1 cellular context compared by ENCODE assay signal in genomic region chr11:124643605-124644425, GRCh38.
TF ChIP-seq lines count a peak whose summit lies in the region.

No MANE protein-coding gene starts in this region.

TF ChIP-seq in H1, 55 proteins besides CTCF, POLR2A, EP300 and RAD21:
- no peak for TF ChIP-seq FOSL1 (IDR thresholded peaks at IDR 0.05; ENCODE audit: insufficient read depth, low read depth, low read length)
- no peak for TF ChIP-seq JUN (IDR thresholded peaks at IDR 0.05; ENCODE audit: low read depth, low read length)
- TF ChIP-seq CEBPB (IDR thresholded peaks at IDR 0.05; ENCODE audit: low read depth, low read length): 0 out of 2 replicates have a peak, but pooled peaks have one; percentile 18
- no peak for TF ChIP-seq TCF12 (IDR thresholded peaks at IDR 0.05; ENCODE audit: low read depth, low read length)
- no peak for TF ChIP-seq ZNF274 (IDR thresholded peaks at IDR 0.05; ENCODE audit: borderline replicate concordance, extremely low read depth, low read length)
- no peak for TF ChIP-seq MAFK (IDR thresholded peaks at IDR 0.05; ENCODE audit: low read depth, low read length)
- no peak for TF ChIP-seq HDAC6 (IDR thresholded peaks at IDR 0.05; ENCODE audit: low read depth, low read length)
